Comparison of ENCODE assay signal across 1 cellular context in genomic region chr3:71447803-71448202, GRCh38.
TF ChIP-seq lines count a peak whose summit lies in the region.

No MANE protein-coding gene starts in this region.

TF ChIP-seq in SK-N-SH, 30 proteins besides CTCF, POLR2A, EP300 and RAD21 (continued from another document):
- TF ChIP-seq, protein P1, sequence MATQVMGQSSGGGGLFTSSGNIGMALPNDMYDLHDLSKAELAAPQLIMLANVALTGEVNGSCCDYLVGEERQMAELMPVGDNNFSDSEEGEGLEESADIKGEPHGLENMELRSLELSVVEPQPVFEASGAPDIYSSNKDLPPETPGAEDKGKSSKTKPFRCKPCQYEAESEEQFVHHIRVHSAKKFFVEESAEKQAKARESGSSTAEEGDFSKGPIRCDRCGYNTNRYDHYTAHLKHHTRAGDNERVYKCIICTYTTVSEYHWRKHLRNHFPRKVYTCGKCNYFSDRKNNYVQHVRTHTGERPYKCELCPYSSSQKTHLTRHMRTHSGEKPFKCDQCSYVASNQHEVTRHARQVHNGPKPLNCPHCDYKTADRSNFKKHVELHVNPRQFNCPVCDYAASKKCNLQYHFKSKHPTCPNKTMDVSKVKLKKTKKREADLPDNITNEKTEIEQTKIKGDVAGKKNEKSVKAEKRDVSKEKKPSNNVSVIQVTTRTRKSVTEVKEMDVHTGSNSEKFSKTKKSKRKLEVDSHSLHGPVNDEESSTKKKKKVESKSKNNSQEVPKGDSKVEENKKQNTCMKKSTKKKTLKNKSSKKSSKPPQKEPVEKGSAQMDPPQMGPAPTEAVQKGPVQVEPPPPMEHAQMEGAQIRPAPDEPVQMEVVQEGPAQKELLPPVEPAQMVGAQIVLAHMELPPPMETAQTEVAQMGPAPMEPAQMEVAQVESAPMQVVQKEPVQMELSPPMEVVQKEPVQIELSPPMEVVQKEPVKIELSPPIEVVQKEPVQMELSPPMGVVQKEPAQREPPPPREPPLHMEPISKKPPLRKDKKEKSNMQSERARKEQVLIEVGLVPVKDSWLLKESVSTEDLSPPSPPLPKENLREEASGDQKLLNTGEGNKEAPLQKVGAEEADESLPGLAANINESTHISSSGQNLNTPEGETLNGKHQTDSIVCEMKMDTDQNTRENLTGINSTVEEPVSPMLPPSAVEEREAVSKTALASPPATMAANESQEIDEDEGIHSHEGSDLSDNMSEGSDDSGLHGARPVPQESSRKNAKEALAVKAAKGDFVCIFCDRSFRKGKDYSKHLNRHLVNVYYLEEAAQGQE (IDR thresholded peaks at IDR 0.05; ENCODE audit: low read depth, low read length) = no peak
